1 cellular context compared by ENCODE assay signal in genomic region chr3:10396083-10396482, GRCh38.
TF ChIP-seq lines count a peak whose summit lies in the region.

No MANE protein-coding gene starts in this region.

TF ChIP-seq in SK-N-SH, 30 proteins besides CTCF, POLR2A, EP300 and RAD21 (continued from another document):
- TF ChIP-seq PBX3 (IDR thresholded peaks at IDR 0.05) (no peak), USF2 (IDR thresholded peaks at IDR 0.05; ENCODE audit: borderline replicate concordance, low read depth, low read length) (no peak), JUND (IDR thresholded peaks at IDR 0.05) (no peak), RXRA (IDR thresholded peaks at IDR 0.05; ENCODE audit: borderline replicate concordance, low read depth) (no peak), POLR2AphosphoS5 (IDR thresholded peaks at IDR 0.05; ENCODE audit: low read depth, low read length) (no peak), NRF1 (IDR thresholded peaks at IDR 0.05; ENCODE audit: low read depth, low read length) (no peak), REST (IDR thresholded peaks at IDR 0.05; ENCODE audit: low read depth, low read length) (no peak), ZBTB33 (IDR thresholded peaks at IDR 0.05; ENCODE audit: borderline replicate concordance, low read depth) (no peak)
